Comparison of ENCODE assay signal across 18 cellular contexts in genomic region chr6:2632368-2632767, GRCh38.
DNase-seq lines count a peak whose midpoint lies in the region; TF ChIP-seq lines count a peak whose summit lies in the region.
"Had no signal": no experiment of that assay in that cellular context is flagged by ENCODE, and none has a peak within 500 bp of the region (broad histone marks: within the 10 kb centered on the region; RNA-seq: fewer than 3 reads in every experiment).

No MANE protein-coding gene starts in this region.

- H3K4me2 ChIP-seq in mammary epithelial cell (ENCODE audit: insufficient read depth, low read depth, low read length) (no peak overlapping the region), skeletal muscle satellite cell (ENCODE audit: low read length) (no peak overlapping the region)

- H3K4me1 ChIP-seq in mammary epithelial cell (ENCODE audit: insufficient read depth, low read length) (peaks cover 30% of the 10 kb centered on the region), left ventricle myocardium inferior (peaks cover 26% of the 10 kb centered on the region), skeletal muscle satellite cell (ENCODE audit: control insufficient read depth, insufficient read depth, low read length) (peaks cover 42% of the 10 kb centered on the region)

- 34% methylated on average over 10 of the region's 10 CpGs for WGBS in mammary epithelial cell (ENCODE audit: low coverage, missing lambda C conversion rate)

- intact Hi-C loops in mammary epithelial cell (cut with micrococcal nuclease) (loop anchor here (5.0 to 10.0 kb wide), 3 partner anchors 130 to 778 kb away; no protein-coding TSS in a partner anchor), left ventricle myocardium inferior (cut with micrococcal nuclease) (loop anchor here (10.0 kb wide), 1 partner anchor 1038 kb away; no protein-coding TSS in a partner anchor)

- CTCF ChIA-PET in mammary epithelial cell (lab: Charles Lee; ENCODE audit: low non-redundant PET) = no interaction called here

- dilution Hi-C loops in mammary epithelial cell (cut with HindIII; ENCODE audit: low sequenced_read_pairs) = no loop called here

- H4K20me1 ChIP-seq in mammary epithelial cell (ENCODE audit: insufficient read depth, low read length) = no peaks in the 10 kb centered on the region

- H3K9me3 ChIP-seq in mammary epithelial cell (replicated peaks; ENCODE audit: insufficient read depth, low read length) = no peaks in the 10 kb centered on the region
- H3K9me3 ChIP-seq in left ventricle myocardium inferior (replicated peaks) = no peaks in the 10 kb centered on the region
- H3K9me3 ChIP-seq in skeletal muscle satellite cell (replicated peaks; ENCODE audit: low read length) = no peaks in the 10 kb centered on the region
- H3K9me3 ChIP-seq: left lung had no signal

- BruUV-seq in mammary epithelial cell (replicated peaks; lab: Mats Ljungman, UMichigan) = no TSS peak

- H3K27ac ChIP-seq in mammary epithelial cell (ENCODE audit: insufficient read depth, low read depth, low read length) (no peak overlapping the region), left ventricle myocardium inferior (replicated peaks) (peak overlapping the region; percentile 79)
- H3K27ac ChIP-seq: brain microvascular endothelial cell, left lung had no signal

- H3K79me2 ChIP-seq in mammary epithelial cell (ENCODE audit: insufficient read depth, low read length) = no peaks in the 10 kb centered on the region

- TF ChIP-seq CTCF in mammary epithelial cell (conservative IDR thresholded peaks at IDR 0.05 in 1 of 2, IDR thresholded peaks at IDR 0.05 in 1 of 2; ENCODE audit: extremely low read depth in 1 of 2, insufficient read depth in 1 of 2, low read depth in 1 of 2, low read length in 2 of 2) (no peak), left ventricle myocardium inferior (IDR thresholded peaks at IDR 0.05; ENCODE audit: borderline replicate concordance) (no peak)

- peak overlapping the region; percentile 34 for H2AFZ ChIP-seq in mammary epithelial cell (ENCODE audit: low read depth, low read length)

- H3K27me3 ChIP-seq in mammary epithelial cell (ENCODE audit: insufficient read depth, low read length) (no peaks in the 10 kb centered on the region), left ventricle myocardium inferior (ENCODE audit: low read depth) (no peaks in the 10 kb centered on the region), skeletal muscle satellite cell (ENCODE audit: control insufficient read depth, insufficient read depth, low read length) (no peaks in the 10 kb centered on the region)
- H3K27me3 ChIP-seq: brain microvascular endothelial cell, left lung had no signal

- in situ Hi-C loops in mammary epithelial cell (cut with MboI; ENCODE audit: low sequenced_read_pairs in 2 of 2) = loop anchor here in 1 of 2 donors (10.0 to 25.0 kb wide), 4 partner anchors 178 to 1045 kb away; no protein-coding TSS in a partner anchor

- H3K36me3 ChIP-seq in mammary epithelial cell (ENCODE audit: insufficient read depth, low read length) (no peaks in the 10 kb centered on the region), left ventricle myocardium inferior (no peaks in the 10 kb centered on the region), skeletal muscle satellite cell (ENCODE audit: insufficient read depth, low read length) (no peaks in the 10 kb centered on the region)
- H3K36me3 ChIP-seq: brain microvascular endothelial cell, left lung had no signal

- DNase-seq in M059J (ENCODE audit: low read depth) (peak; percentile 74), mammary epithelial cell (peak; percentile 28), left ventricle myocardium inferior (peak; percentile 33), SHP77 treated with DMSO at 0.1 percent for 48 hours (lab: John Stamatoyannopoulos, UW) (no peak), GF-D8 (lab: John Stamatoyannopoulos, UW) (no peak), SIG-M5 (lab: John Stamatoyannopoulos, UW) (no peak)
- no peak for DNase-seq in activated T-cell treated with anti-CD3 and anti-CD28 coated beads, Interleukin-2, amount 50 U/mL, for 48 hours
- DNase-seq: activated CD4-positive, alpha-beta T cell treated with anti-CD3 and anti-CD28 coated beads for 36 hours; activated CD8-positive, alpha-beta memory T cell treated with anti-CD3 and anti-CD28 coated beads, Interleukin-2, amount 50 U/mL, for 4 hours; activated naive CD4-positive, alpha-beta T cell; AML-193; brain microvascular endothelial cell; Calu3; effector CD8-positive, alpha-beta T cell; H9; left lung; naive thymus-derived CD8-positive, alpha-beta T cell had no signal

- H3K9ac ChIP-seq in mammary epithelial cell (ENCODE audit: insufficient read depth, low read length) (no peak overlapping the region), skeletal muscle satellite cell (ENCODE audit: low read depth, low read length) (peak overlapping the region; percentile 6)

- H3K4me3 ChIP-seq in mammary epithelial cell (replicated peaks in 1 of 3; ENCODE audit: insufficient read depth in 1 of 3, low read depth in 2 of 3, low read length in 3 of 3) = no peak overlapping the region
- H3K4me3 ChIP-seq in left ventricle myocardium inferior = no peak overlapping the region
- no peak overlapping the region for H3K4me3 ChIP-seq in skeletal muscle satellite cell (ENCODE audit: low read length)
- H3K4me3 ChIP-seq: left lung had no signal

Comparison
In these comparisons a context has a peak if more than half of its experiments do, and no peak if none do; other contexts are left out.
1. DNase-seq: peak in M059J (single experiment), mammary epithelial cell (single experiment) and left ventricle myocardium inferior (single experiment); none in activated T-cell treated with anti-CD3 and anti-CD28 coated beads, Interleukin-2, amount 50 U/mL, for 48 hours (0 of 2), SHP77 treated with DMSO at 0.1 percent for 48 hours (single experiment), GF-D8 (single experiment) and SIG-M5 (single experiment).